Comparison of ENCODE assay signal across 10 cellular contexts in the genomic region with DNA sequence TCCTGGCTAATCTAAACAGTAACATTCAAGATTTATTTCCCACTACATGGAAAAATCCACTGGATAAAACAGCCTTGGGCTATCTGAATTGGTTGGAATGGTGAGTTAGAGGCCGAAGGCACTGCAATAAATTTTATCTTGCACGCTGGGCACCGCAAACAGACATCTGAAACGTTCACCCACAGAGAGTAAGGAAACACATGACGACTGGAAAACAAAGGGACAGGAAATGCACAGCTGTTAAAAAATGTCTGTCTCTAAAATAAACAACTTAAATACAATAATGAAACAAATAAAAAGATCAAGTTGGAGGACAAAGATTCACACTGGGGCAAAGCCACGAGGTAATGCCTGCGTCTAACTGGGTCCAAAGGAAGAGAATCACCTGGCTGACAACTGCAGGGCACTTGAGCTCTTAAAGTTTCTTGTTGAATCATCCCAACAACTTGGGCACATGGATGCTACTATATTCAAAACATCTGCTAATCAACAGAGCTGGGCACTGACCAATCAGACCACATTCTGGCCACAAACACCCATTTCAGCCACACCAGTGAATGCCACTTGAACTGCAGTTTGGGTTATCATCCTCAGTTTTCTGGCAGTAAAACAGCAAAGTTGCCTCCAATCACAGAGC. TPM values are rescaled to one million over a fixed set of nuclear protein-coding genes. Genes with fewer than 3 reads are reported as not detected.
DNase-seq lines count a peak whose midpoint lies in the region; ATAC-seq and TF ChIP-seq lines count a peak whose summit lies in the region.
"Had no signal": no experiment of that assay in that cellular context is flagged by ENCODE, and none has a peak within 500 bp of the region (broad histone marks: within the 10 kb centered on the region; RNA-seq: fewer than 3 reads in every experiment).

No MANE protein-coding gene starts in this region.

- H3K27me3 Mint-ChIP-seq in activated T-cell treated with anti-CD3 and anti-CD28 coated beads, Interleukin-2, amount 50 U/mL, for 72 hours (ENCODE audit: low read depth) = no peaks in the 10 kb centered on the region
- H3K27me3 Mint-ChIP-seq: activated naive CD8-positive, alpha-beta T cell had no signal

- TF ChIP-seq POLR2A in prostate gland (IDR thresholded peaks at IDR 0.05) = no peak

- no peaks in the 10 kb centered on the region for H3K9me3 ChIP-seq in prostate gland

- DNase-seq in DMS153 treated with DMSO at 0.1 percent for 48 hours (lab: John Stamatoyannopoulos, UW; ENCODE audit: unreplicated experiment) = peak; percentile 28
- DNase-seq in NCI-H2196 treated with DMSO at 0.1 percent for 48 hours (lab: John Stamatoyannopoulos, UW; ENCODE audit: unreplicated experiment) = peak; percentile 66
- DNase-seq in fibroblast of gingiva (ENCODE audit: low read depth) = peak; percentile 21
- peak; percentile 62 for DNase-seq in prostate gland (ENCODE audit: low spot score)
- DNase-seq in activated T-cell treated with anti-CD3 and anti-CD28 coated beads, Interleukin-2, amount 50 U/mL, for 72 hours = no peak
- no peak for DNase-seq in OCI-M1 (lab: John Stamatoyannopoulos, UW)
- no peak for DNase-seq in activated effector memory CD4-positive, alpha-beta T cell treated with anti-CD3 and anti-CD28 coated beads, Interleukin-2, amount 50 U/mL, for 16 hours
- DNase-seq in islet precursor cell = no peak

- H3K27ac Mint-ChIP-seq in activated T-cell treated with anti-CD3 and anti-CD28 coated beads, Interleukin-2, amount 50 U/mL, for 72 hours = no peak overlapping the region
- H3K27ac Mint-ChIP-seq: activated naive CD8-positive, alpha-beta T cell; WTC11 had no signal

- intact Hi-C loops in prostate gland (cut with DNase I) = no loop called here

- ATAC-seq in activated T-cell treated with anti-CD3 and anti-CD28 coated beads, Interleukin-2, amount 50 U/mL, for 72 hours (replicated peaks in 1 of 2) = no peak

- no peak overlapping the region for H3K4me3 Mint-ChIP-seq in activated T-cell treated with anti-CD3 and anti-CD28 coated beads, Interleukin-2, amount 50 U/mL, for 72 hours
- H3K4me3 Mint-ChIP-seq: activated naive CD8-positive, alpha-beta T cell; WTC11 had no signal

- WGBS in prostate gland = 16% methylated on average over 7 of the region's 7 CpGs

- no peak for TF ChIP-seq CTCF in prostate gland (IDR thresholded peaks at IDR 0.05)

- no peaks in the 10 kb centered on the region for H3K36me3 ChIP-seq in prostate gland

- H3K9me3 Mint-ChIP-seq in activated T-cell treated with anti-CD3 and anti-CD28 coated beads, Interleukin-2, amount 50 U/mL, for 72 hours = no peaks in the 10 kb centered on the region
- H3K9me3 Mint-ChIP-seq: WTC11 had no signal

- no peak overlapping the region for H3K4me3 ChIP-seq in prostate gland

- H3K4me1 ChIP-seq in prostate gland (replicated peaks) = peaks cover 12% of the 10 kb centered on the region

- no peaks in the 10 kb centered on the region for H3K36me3 Mint-ChIP-seq in activated T-cell treated with anti-CD3 and anti-CD28 coated beads, Interleukin-2, amount 50 U/mL, for 72 hours (ENCODE audit: insufficient read depth in 2 of 2)
- H3K36me3 Mint-ChIP-seq: activated naive CD8-positive, alpha-beta T cell; WTC11 had no signal

- no peaks in the 10 kb centered on the region for H3K27me3 ChIP-seq in prostate gland (replicated peaks; ENCODE audit: insufficient read depth)

- peaks cover 14% of the 10 kb centered on the region for H3K4me1 Mint-ChIP-seq in activated T-cell treated with anti-CD3 and anti-CD28 coated beads, Interleukin-2, amount 50 U/mL, for 72 hours (ENCODE audit: low read depth)

- peak overlapping the region; percentile 68 to 69 for H3K27ac ChIP-seq in prostate gland

RNA-seq across cellular contexts. Expression of a gene that starts 51.2 kb away (rescaled TPM):
- under 1 TPM; 0.41 to 0.85 TPM for total RNA-seq in prostate gland
- total RNA-seq in activated T-cell treated with anti-CD3 and anti-CD28 coated beads, Interleukin-2, amount 50 U/mL, for 72 hours = 1 to 10 TPM in 1 of 2 donors, under 1 TPM in 1; 0.53 to 2.5 TPM

Comparison
In these comparisons a context has a peak if more than half of its experiments do, and no peak if none do; other contexts are left out.
1. DNase-seq: peak in DMS153 treated with DMSO at 0.1 percent for 48 hours (single experiment), NCI-H2196 treated with DMSO at 0.1 percent for 48 hours (single experiment), fibroblast of gingiva (single experiment) and prostate gland (single experiment); none in activated T-cell treated with anti-CD3 and anti-CD28 coated beads, Interleukin-2, amount 50 U/mL, for 72 hours (0 of 2), OCI-M1 (single experiment), activated effector memory CD4-positive, alpha-beta T cell treated with anti-CD3 and anti-CD28 coated beads, Interleukin-2, amount 50 U/mL, for 16 hours (single experiment) and islet precursor cell (single experiment).